In the genomic region with DNA sequence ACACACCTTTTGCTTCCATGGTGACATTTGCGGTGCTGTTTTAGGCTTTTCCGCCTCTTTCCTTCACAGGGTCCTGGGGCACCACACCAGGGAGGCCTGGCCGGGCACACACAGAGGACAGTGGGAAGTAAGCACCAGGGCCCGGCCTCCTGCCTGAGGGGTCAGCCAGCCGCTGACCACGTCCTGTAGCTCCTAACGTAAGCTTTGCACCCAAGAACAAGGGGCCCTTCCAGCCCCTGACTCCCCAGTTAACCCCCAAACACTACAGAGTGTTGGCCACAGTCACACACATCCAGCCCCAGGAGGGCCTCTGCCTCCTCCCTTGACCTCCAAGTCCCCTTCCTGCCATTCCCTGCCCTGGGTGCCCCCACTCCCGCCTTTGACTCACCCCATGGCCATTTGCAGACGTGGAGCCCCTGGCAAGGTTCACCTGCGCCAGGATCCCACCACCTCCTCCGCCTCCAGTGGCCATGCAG, we compare ENCODE assay signal across 14 cellular contexts. TPM values are rescaled to one million over a fixed set of nuclear protein-coding genes. Genes with fewer than 3 reads are reported as not detected.
A peak's percentile ranks its signal among the peaks of the same experiment; 100 is the strongest.
DNase-seq lines count a peak whose midpoint lies in the region; ATAC-seq, FAIRE-seq and TF ChIP-seq lines count a peak whose summit lies in the region.
"Had no signal": no experiment of that assay in that cellular context is flagged by ENCODE, and none has a peak within 500 bp of the region (broad histone marks: within the 10 kb centered on the region; RNA-seq: fewer than 3 reads in every experiment).

No MANE protein-coding gene starts in this region.

- no peaks in the 10 kb centered on the region for H3K4me1 ChIP-seq in mucosa of descending colon (ENCODE audit: low read depth)
- peaks cover 2% of the 10 kb centered on the region for H3K4me1 ChIP-seq in psoas muscle
- H3K4me1 ChIP-seq in stomach, result no peaks in the 10 kb centered on the region

- 81 to 88% (median 85%) methylated on average over 11 of the region's 11 CpGs for WGBS in psoas muscle, 3 donors
- 67 to 77% (median 76%) methylated on average over 11 of the region's 11 CpGs for WGBS in stomach, 5 donors

- H3K27ac ChIP-seq in psoas muscle (no peak overlapping the region), stomach (no peak overlapping the region)
- H3K27ac ChIP-seq: 22Rv1, GM23248 had no signal

- no peak overlapping the region for H3K4me3 ChIP-seq in mucosa of descending colon
- no peak overlapping the region for H3K4me3 ChIP-seq in psoas muscle
- H3K4me3 ChIP-seq in stomach, result no peak overlapping the region
- H3K4me3 ChIP-seq: GM23248 had no signal

- no peak for TF ChIP-seq EP300 in stomach (IDR thresholded peaks at IDR 0.05)

- TF ChIP-seq CTCF in mucosa of descending colon (IDR thresholded peaks at IDR 0.05), result no peak
- TF ChIP-seq CTCF in psoas muscle (IDR thresholded peaks at IDR 0.05), result no peak
- no peak for TF ChIP-seq CTCF in stomach (IDR thresholded peaks at IDR 0.05)

- FAIRE-seq in HTR-8/SVneo (lab: Jason Lieb, UNC) (peak; percentile 36), GM12891 (lab: Jason Lieb, UNC) (no peak)
- FAIRE-seq: H54, HepG2 had no signal

- H3K36me3 ChIP-seq in mucosa of descending colon (ENCODE audit: low read depth), result no peaks in the 10 kb centered on the region
- no peaks in the 10 kb centered on the region for H3K36me3 ChIP-seq in psoas muscle (ENCODE audit: insufficient read depth in 1 of 2, low read depth in 1 of 2)
- no peaks in the 10 kb centered on the region for H3K36me3 ChIP-seq in stomach

- TF ChIP-seq POLR2A in GM12891 (IDR thresholded peaks at IDR 0.05; ENCODE audit: low read depth, low read length) (no peak), stomach (IDR thresholded peaks at IDR 0.05) (no peak)

- intact Hi-C loops in Right ventricle myocardium superior (cut with DNase I), result no loop called here
- intact Hi-C loops in Right ventricle myocardium inferior (cut with DNase I), result no loop called here
- intact Hi-C loops in mucosa of descending colon (cut with DNase I, micrococcal nuclease), result no loop called here
- intact Hi-C loops in psoas muscle (cut with DNase I), result no loop called here
- intact Hi-C loops in stomach (cut with DNase I; ENCODE audit: low total_unique reads), result no loop called here

- ATAC-seq in Right ventricle myocardium superior (ENCODE audit: poor library complexity) (no peak), Right ventricle myocardium inferior (no peak), mucosa of descending colon (no peak), psoas muscle (no peak)
- ATAC-seq: HepG2 had no signal

- H3K27me3 ChIP-seq in psoas muscle (ENCODE audit: insufficient read depth in 3 of 3, low read length in 2 of 3) (peaks cover 0 to 40% (median 19%) of the 10 kb centered on the region in 3 donors), stomach (peaks cover 0 to 92% (median 26%) of the 10 kb centered on the region in 3 donors)

- H3K9me3 ChIP-seq in mucosa of descending colon (no peaks in the 10 kb centered on the region), psoas muscle (no peaks in the 10 kb centered on the region), stomach (no peaks in the 10 kb centered on the region)

- DNase-seq in Right ventricle myocardium superior (peak; percentile 30), Right ventricle myocardium inferior (ENCODE audit: missing footprints) (no peak), HTR-8/SVneo (ENCODE audit: insufficient read length, low spot score) (no peak), mucosa of descending colon (peak in 2 of 3 donors; percentile 9 to 37), psoas muscle (peak; percentile 5 to 45), GM12891 (ENCODE audit: insufficient read length, low spot score) (no peak), stomach (no peak)
- DNase-seq in activated CD4-positive, CD25-positive, alpha-beta regulatory T cell treated with anti-CD3 and anti-CD28 coated beads, Interleukin-2, amount 50 U/mL, for 72 hours, result no peak
- DNase-seq: CD4-positive, CD25-positive, alpha-beta regulatory T cell; DMS 273 treated with DMSO at 0.1 percent for 48 hours; GM23248 had no signal

TF ChIP-seq in GM12891, 5 proteins besides CTCF, POLR2A, EP300 and RAD21:
- TF ChIP-seq POU2F2 (IDR thresholded peaks at IDR 0.05; ENCODE audit: low read depth, low read length) (no peak), SPI1 (IDR thresholded peaks at IDR 0.05; ENCODE audit: low read depth, low read length) (no peak), PAX5 (IDR thresholded peaks at IDR 0.05; ENCODE audit: insufficient read depth, low read length, severe bottlenecking) (no peak), TAF1 (IDR thresholded peaks at IDR 0.05; ENCODE audit: low read depth, low read length) (no peak), POLR2AphosphoS5 (IDR thresholded peaks at IDR 0.05; ENCODE audit: low read depth, low read length) (no peak)

RNA-seq across cellular contexts. Expression of gene YTHDF1, which starts 54.7 kb away (rescaled TPM):
- 21.1 TPM for total RNA-seq in Right ventricle myocardium superior
- 22.9 TPM for total RNA-seq in Right ventricle myocardium inferior
- total RNA-seq in mucosa of descending colon, result 10 to 100 TPM; 32.0 to 37.2 (median 34.2) TPM
- total RNA-seq in psoas muscle, result 10 to 100 TPM; 36.0 to 52.1 (median 48.0) TPM
- polyA plus RNA-seq in psoas muscle, result 10 to 100 TPM; 27.4 to 51.8 (median 28.9) TPM
- polyA plus RNA-seq in GM12891 (2012; ENCODE audit: low read depth, missing spikeins), result 15.7 TPM
- 10 to 100 TPM; 20.4 to 41.1 (median 33.3) TPM for total RNA-seq in stomach
- polyA plus RNA-seq in stomach, result 10 to 100 TPM; 17.8 to 19.4 (median 19.3) TPM

Comparison
In these comparisons a context has a peak if more than half of its experiments do, and no peak if none do; other contexts are left out.
1. DNase-seq: peak in Right ventricle myocardium superior (single experiment), mucosa of descending colon (2 of 3) and psoas muscle (2 of 2); none in Right ventricle myocardium inferior (single experiment), HTR-8/SVneo (single experiment), GM12891 (single experiment), stomach (single experiment) and activated CD4-positive, CD25-positive, alpha-beta regulatory T cell treated with anti-CD3 and anti-CD28 coated beads, Interleukin-2, amount 50 U/mL, for 72 hours (single experiment).